Comparison of ENCODE assay signal across 31 cellular contexts in the genomic region with DNA sequence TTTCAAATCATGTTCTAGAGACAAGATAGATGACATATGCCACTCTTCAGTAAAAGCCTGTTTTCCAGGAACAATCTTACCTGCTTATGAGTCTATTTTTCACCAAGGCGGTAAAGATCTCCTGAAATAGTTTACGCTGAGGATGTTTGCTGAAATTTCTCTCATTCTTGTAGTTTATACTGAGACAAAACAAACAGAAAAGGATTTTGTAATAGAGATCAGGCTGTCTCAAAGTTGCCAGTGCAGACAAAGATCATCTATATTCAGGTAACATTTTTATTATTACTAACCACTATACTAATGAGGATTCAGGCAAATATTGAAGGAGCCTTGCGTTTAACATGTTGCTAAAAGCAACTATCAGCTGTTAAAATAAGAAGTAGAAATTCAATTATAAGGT.
"Had no signal": no experiment of that assay in that cellular context is flagged by ENCODE, and none has a peak within 500 bp of the region (broad histone marks: within the 10 kb centered on the region; RNA-seq: fewer than 3 reads in every experiment).

No MANE protein-coding gene starts in this region.

- ATAC-seq: activated CD8-positive, alpha-beta T cell treated with anti-CD3 and anti-CD28 coated beads for 36 hours; activated T-cell treated with anti-CD3 and anti-CD28 coated beads, Interleukin-2, amount 50 U/mL, for 72 hours; activated T-helper 17 cell treated with anti-CD3 and anti-CD28 coated beads, Interleukin-2, amount 50 U/mL, for 72 hours; PC-3 had no signal

- H3K27me3 ChIP-seq: brain microvascular endothelial cell, MG63, Peyer's patch, SJSA1 had no signal

- DNase-seq: activated CD4-positive, alpha-beta T cell treated with anti-CD3 and anti-CD28 coated beads, Interleukin-2, amount 10 ng/mL, durations not matched to agents 24 days and 14 days; activated CD4-positive, alpha-beta T cell treated with anti-CD3 and anti-CD28 coated beads, Interleukin-2, amount 50 U/mL, for 4 hours; activated CD8-positive, alpha-beta T cell treated with anti-CD3 and anti-CD28 coated beads for 36 hours; activated effector memory CD4-positive, alpha-beta T cell treated with anti-CD3 and anti-CD28 coated beads, Interleukin-2, amount 50 U/mL, for 16 hours; activated naive CD4-positive, alpha-beta T cell; activated naive CD4-positive, alpha-beta T cell treated with anti-CD3 and anti-CD28 coated beads, Interleukin-2, amount 50 U/mL, for 16 hours; activated naive CD8-positive, alpha-beta T cell treated with anti-CD3 and anti-CD28 coated beads for 36 hours; activated T-cell treated with anti-CD3 and anti-CD28 coated beads, Interleukin-2, amount 50 U/mL, for 1 hour; activated T-cell treated with anti-CD3 and anti-CD28 coated beads, Interleukin-2, amount 50 U/mL, for 72 hours; amniotic stem cell; aorta; brain microvascular endothelial cell; Kasumi-1; KBM-7; MG63; MV-4-11; NCI-H1092; NCI-H1436 treated with DMSO at 0.1 percent for 48 hours; NCI-H1694 treated with DMSO at 0.1 percent for 48 hours; NCI-H2029; NCI-H345; NCI-H524 treated with DMSO at 0.1 percent for 48 hours; NK-92 treated with Interleukin-12 subunit alpha and Interleukin-12 subunit beta, amount 100 ng/mL, for 24 hours; PC-3; Peyer's patch; RPMI8226; SHP77 treated with DMSO at 0.1 percent for 48 hours; SK-N-SH had no signal

- H3K9me3 ChIP-seq: MG63, Peyer's patch, SJSA1, SK-N-SH had no signal

- H3K4me1 ChIP-seq: Peyer's patch, SJSA1 had no signal

- FAIRE-seq: TTC549 had no signal

- H3K4me2 ChIP-seq: SK-N-SH had no signal

- H3K36me3 ChIP-seq: brain microvascular endothelial cell, Peyer's patch, SJSA1 had no signal

- H3K27ac ChIP-seq: brain microvascular endothelial cell, Peyer's patch, SJSA1 had no signal

- H3K4me3 ChIP-seq: MG63, Peyer's patch, SJSA1 had no signal

- H3K9me2 ChIP-seq: SK-N-SH had no signal

- H3K9ac ChIP-seq: SK-N-SH had no signal
